Comparison of ENCODE assay signal across 1 cellular context in genomic region chr6:155483858-155484257, GRCh38.
TF ChIP-seq lines count a peak whose summit lies in the region.

No MANE protein-coding gene starts in this region.

TF ChIP-seq in HepG2, 621 proteins besides CTCF, POLR2A, EP300 and RAD21 (continued from another document and continues in another):
- TF ChIP-seq, protein P1, sequence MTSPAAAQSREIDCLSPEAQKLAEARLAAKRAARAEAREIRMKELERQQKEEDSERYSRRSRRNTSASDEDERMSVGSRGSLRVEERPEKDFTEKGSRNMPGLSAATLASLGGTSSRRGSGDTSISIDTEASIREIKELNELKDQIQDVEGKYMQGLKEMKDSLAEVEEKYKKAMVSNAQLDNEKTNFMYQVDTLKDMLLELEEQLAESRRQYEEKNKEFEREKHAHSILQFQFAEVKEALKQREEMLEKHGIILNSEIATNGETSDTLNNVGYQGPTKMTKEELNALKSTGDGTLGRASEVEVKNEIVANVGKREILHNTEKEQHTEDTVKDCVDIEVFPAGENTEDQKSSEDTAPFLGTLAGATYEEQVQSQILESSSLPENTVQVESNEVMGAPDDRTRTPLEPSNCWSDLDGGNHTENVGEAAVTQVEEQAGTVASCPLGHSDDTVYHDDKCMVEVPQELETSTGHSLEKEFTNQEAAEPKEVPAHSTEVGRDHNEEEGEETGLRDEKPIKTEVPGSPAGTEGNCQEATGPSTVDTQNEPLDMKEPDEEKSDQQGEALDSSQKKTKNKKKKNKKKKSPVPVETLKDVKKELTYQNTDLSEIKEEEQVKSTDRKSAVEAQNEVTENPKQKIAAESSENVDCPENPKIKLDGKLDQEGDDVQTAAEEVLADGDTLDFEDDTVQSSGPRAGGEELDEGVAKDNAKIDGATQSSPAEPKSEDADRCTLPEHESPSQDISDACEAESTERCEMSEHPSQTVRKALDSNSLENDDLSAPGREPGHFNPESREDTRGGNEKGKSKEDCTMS (CRISPR knock-in tag; conservative IDR thresholded peaks at IDR 0.05) = no peak
- TF ChIP-seq ZNF142 (CRISPR knock-in tag; IDR thresholded peaks at IDR 0.05) = no peak
- no peak for TF ChIP-seq KDM5B (CRISPR knock-in tag; IDR thresholded peaks at IDR 0.05; ENCODE audit: borderline replicate concordance)
- TF ChIP-seq, protein P2, sequence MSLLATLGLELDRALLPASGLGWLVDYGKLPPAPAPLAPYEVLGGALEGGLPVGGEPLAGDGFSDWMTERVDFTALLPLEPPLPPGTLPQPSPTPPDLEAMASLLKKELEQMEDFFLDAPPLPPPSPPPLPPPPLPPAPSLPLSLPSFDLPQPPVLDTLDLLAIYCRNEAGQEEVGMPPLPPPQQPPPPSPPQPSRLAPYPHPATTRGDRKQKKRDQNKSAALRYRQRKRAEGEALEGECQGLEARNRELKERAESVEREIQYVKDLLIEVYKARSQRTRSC (CRISPR knock-in tag; IDR thresholded peaks at IDR 0.05; ENCODE audit: low read depth) = no peak
- TF ChIP-seq ZNF839 (CRISPR knock-in tag; IDR thresholded peaks at IDR 0.05; ENCODE audit: borderline replicate concordance) = no peak
- no peak for TF ChIP-seq ESRRA (CRISPR knock-in tag; IDR thresholded peaks at IDR 0.05; ENCODE audit: low read depth)
- no peak for TF ChIP-seq KLF13 (CRISPR knock-in tag; IDR thresholded peaks at IDR 0.05)
- TF ChIP-seq, protein P3, sequence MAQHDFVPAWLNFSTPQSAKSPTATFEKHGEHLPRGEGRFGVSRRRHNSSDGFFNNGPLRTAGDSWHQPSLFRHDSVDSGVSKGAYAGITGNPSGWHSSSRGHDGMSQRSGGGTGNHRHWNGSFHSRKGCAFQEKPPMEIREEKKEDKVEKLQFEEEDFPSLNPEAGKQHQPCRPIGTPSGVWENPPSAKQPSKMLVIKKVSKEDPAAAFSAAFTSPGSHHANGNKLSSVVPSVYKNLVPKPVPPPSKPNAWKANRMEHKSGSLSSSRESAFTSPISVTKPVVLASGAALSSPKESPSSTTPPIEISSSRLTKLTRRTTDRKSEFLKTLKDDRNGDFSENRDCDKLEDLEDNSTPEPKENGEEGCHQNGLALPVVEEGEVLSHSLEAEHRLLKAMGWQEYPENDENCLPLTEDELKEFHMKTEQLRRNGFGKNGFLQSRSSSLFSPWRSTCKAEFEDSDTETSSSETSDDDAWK (CRISPR knock-in tag; IDR thresholded peaks at IDR 0.05) = no peak
- TF ChIP-seq ZBTB37 (CRISPR knock-in tag; IDR thresholded peaks at IDR 0.05) = no peak
- no peak for TF ChIP-seq ZFP36L2 (CRISPR knock-in tag; IDR thresholded peaks at IDR 0.05)
- TF ChIP-seq GABPA (IDR thresholded peaks at IDR 0.05; ENCODE audit: low read depth, low read length) = no peak
- no peak for TF ChIP-seq GABPA (CRISPR knock-in tag; IDR thresholded peaks at IDR 0.05; ENCODE audit: low read depth)
- TF ChIP-seq ZNF512B (CRISPR knock-in tag; IDR thresholded peaks at IDR 0.05; ENCODE audit: borderline replicate concordance) = no peak
- no peak for TF ChIP-seq ZNF180 (CRISPR knock-in tag; IDR thresholded peaks at IDR 0.05; ENCODE audit: borderline replicate concordance, low read depth)
- TF ChIP-seq ZFP41 (CRISPR knock-in tag; IDR thresholded peaks at IDR 0.05; ENCODE audit: borderline replicate concordance) = no peak
- TF ChIP-seq MBNL3 (CRISPR knock-in tag; conservative IDR thresholded peaks at IDR 0.05) = no peak
- TF ChIP-seq THAP8 (CRISPR knock-in tag; IDR thresholded peaks at IDR 0.05; ENCODE audit: borderline replicate concordance) = no peak
- no peak for TF ChIP-seq RARA (CRISPR knock-in tag; IDR thresholded peaks at IDR 0.05)
- no peak for TF ChIP-seq TERF1 (CRISPR knock-in tag; IDR thresholded peaks at IDR 0.05)
- TF ChIP-seq, protein P4, sequence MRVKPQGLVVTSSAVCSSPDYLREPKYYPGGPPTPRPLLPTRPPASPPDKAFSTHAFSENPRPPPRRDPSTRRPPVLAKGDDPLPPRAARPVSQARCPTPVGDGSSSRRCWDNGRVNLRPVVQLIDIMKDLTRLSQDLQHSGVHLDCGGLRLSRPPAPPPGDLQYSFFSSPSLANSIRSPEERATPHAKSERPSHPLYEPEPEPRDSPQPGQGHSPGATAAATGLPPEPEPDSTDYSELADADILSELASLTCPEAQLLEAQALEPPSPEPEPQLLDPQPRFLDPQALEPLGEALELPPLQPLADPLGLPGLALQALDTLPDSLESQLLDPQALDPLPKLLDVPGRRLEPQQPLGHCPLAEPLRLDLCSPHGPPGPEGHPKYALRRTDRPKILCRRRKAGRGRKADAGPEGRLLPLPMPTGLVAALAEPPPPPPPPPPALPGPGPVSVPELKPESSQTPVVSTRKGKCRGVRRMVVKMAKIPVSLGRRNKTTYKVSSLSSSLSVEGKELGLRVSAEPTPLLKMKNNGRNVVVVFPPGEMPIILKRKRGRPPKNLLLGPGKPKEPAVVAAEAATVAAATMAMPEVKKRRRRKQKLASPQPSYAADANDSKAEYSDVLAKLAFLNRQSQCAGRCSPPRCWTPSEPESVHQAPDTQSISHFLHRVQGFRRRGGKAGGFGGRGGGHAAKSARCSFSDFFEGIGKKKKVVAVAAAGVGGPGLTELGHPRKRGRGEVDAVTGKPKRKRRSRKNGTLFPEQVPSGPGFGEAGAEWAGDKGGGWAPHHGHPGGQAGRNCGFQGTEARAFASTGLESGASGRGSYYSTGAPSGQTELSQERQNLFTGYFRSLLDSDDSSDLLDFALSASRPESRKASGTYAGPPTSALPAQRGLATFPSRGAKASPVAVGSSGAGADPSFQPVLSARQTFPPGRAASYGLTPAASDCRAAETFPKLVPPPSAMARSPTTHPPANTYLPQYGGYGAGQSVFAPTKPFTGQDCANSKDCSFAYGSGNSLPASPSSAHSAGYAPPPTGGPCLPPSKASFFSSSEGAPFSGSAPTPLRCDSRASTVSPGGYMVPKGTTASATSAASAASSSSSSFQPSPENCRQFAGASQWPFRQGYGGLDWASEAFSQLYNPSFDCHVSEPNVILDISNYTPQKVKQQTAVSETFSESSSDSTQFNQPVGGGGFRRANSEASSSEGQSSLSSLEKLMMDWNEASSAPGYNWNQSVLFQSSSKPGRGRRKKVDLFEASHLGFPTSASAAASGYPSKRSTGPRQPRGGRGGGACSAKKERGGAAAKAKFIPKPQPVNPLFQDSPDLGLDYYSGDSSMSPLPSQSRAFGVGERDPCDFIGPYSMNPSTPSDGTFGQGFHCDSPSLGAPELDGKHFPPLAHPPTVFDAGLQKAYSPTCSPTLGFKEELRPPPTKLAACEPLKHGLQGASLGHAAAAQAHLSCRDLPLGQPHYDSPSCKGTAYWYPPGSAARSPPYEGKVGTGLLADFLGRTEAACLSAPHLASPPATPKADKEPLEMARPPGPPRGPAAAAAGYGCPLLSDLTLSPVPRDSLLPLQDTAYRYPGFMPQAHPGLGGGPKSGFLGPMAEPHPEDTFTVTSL (CRISPR knock-in tag; IDR thresholded peaks at IDR 0.05; ENCODE audit: borderline replicate concordance) = no peak
- TF ChIP-seq, protein P5, sequence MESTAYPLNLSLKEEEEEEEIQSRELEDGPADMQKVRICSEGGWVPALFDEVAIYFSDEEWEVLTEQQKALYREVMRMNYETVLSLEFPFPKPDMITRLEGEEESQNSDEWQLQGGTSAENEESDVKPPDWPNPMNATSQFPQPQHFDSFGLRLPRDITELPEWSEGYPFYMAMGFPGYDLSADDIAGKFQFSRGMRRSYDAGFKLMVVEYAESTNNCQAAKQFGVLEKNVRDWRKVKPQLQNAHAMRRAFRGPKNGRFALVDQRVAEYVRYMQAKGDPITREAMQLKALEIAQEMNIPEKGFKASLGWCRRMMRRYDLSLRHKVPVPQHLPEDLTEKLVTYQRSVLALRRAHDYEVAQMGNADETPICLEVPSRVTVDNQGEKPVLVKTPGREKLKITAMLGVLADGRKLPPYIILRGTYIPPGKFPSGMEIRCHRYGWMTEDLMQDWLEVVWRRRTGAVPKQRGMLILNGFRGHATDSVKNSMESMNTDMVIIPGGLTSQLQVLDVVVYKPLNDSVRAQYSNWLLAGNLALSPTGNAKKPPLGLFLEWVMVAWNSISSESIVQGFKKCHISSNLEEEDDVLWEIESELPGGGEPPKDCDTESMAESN (CRISPR knock-in tag; conservative IDR thresholded peaks at IDR 0.05) = no peak
- TF ChIP-seq ARNT2 (CRISPR knock-in tag; IDR thresholded peaks at IDR 0.05; ENCODE audit: low read depth) = no peak
- TF ChIP-seq SYNCRIP (IDR thresholded peaks at IDR 0.05; ENCODE audit: insufficient read depth, low read depth, low read length) = no peak
- no peak for TF ChIP-seq SMAD1 (CRISPR knock-in tag; IDR thresholded peaks at IDR 0.05; ENCODE audit: borderline replicate concordance, low read depth)
- TF ChIP-seq ZNF766 (CRISPR knock-in tag; IDR thresholded peaks at IDR 0.05; ENCODE audit: borderline replicate concordance) = no peak
- TF ChIP-seq REXO4 (CRISPR knock-in tag; IDR thresholded peaks at IDR 0.05; ENCODE audit: borderline replicate concordance) = no peak
- TF ChIP-seq ZNF138 (CRISPR knock-in tag; IDR thresholded peaks at IDR 0.05; ENCODE audit: low read depth) = no peak
- TF ChIP-seq NCOR1 (IDR thresholded peaks at IDR 0.05; ENCODE audit: borderline replicate concordance, low read length) = no peak
